ENCODE assay signal across 8 cellular contexts in the genomic region with DNA sequence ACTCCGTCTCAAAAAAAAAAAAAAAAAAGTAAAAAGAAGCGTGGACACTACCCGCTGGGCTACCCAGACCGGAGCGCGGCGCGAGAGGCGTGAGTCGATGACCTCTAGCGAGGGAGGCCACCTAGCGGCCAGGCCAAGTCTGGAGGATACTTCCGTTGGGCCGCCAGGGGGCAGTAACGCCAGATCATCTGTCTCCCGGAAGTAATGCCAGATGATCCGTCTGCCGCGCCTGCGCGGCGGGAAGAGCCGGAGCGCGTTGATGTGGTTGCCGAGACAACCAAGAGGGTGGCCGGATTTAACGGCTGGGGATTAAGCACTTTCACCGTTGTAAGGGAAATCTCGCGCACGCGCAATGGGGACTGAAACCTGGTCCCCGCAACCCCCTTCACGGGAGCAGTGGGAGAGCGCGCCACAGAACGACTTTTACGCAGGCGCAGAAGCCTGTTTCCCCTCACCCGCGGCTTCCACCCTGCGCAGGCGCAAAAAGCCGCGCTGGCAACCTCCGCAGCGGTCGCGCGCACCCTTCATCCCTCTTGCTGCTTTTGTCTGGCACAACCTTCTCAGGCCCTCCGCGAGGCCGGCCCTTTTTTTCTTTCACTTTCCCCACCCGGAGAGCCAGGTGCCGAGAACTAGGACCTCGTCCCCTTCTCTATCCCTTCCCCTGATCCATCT. TPM values are rescaled to one million over a fixed set of nuclear protein-coding genes. Genes with fewer than 3 reads are reported as not detected.
DNase-seq lines count a peak whose midpoint lies in the region; ATAC-seq and TF ChIP-seq lines count a peak whose summit lies in the region.

No MANE protein-coding gene starts in this region.

- peaks cover 33% of the 10 kb centered on the region for H3K79me2 ChIP-seq in H9 (ENCODE audit: insufficient read depth, low read length)
- H3K79me2 ChIP-seq in Loucy (ENCODE audit: insufficient read depth, low read length) = peaks cover 41% of the 10 kb centered on the region

- no peak overlapping the region for H3K56ac ChIP-seq in H9 (ENCODE audit: insufficient read length, low read depth, low read length)

- H3K36me3 Mint-ChIP-seq in H9 (ENCODE audit: insufficient read depth in 1 of 3, low read depth in 3 of 3) = peaks cover 9 to 54% (median 31%) of the 10 kb centered on the region in 3 experiments
- peaks cover 8% of the 10 kb centered on the region for H3K36me3 Mint-ChIP-seq in nephron progenitor cell (ENCODE audit: low read depth)
- H3K36me3 Mint-ChIP-seq in stimulated activated naive CD8-positive, alpha-beta T cell treated with anti-CD3 and anti-CD28 coated beads, Interleukin-15, Interleukin-2, amounts not matched to agents 100 ng/mL and 50 ng/mL, for 24 hours (ENCODE audit: low read depth) = peaks cover 32% of the 10 kb centered on the region

- H3K27ac Mint-ChIP-seq in H9 (peak overlapping the region; percentile 99 to 100 (median 100)), nephron progenitor cell (peak overlapping the region; percentile 100)
- peak overlapping the region; percentile 99 for H3K27ac Mint-ChIP-seq in stimulated activated naive CD8-positive, alpha-beta T cell treated with anti-CD3 and anti-CD28 coated beads, Interleukin-15, Interleukin-2, amounts not matched to agents 100 ng/mL and 50 ng/mL, for 24 hours

- H3K4me1 Mint-ChIP-seq in H9 (peaks cover 28 to 32% of the 10 kb centered on the region in 2 experiments), nephron progenitor cell (peaks cover 40% of the 10 kb centered on the region)
- peaks cover 60% of the 10 kb centered on the region for H3K4me1 Mint-ChIP-seq in stimulated activated naive CD8-positive, alpha-beta T cell treated with anti-CD3 and anti-CD28 coated beads, Interleukin-15, Interleukin-2, amounts not matched to agents 100 ng/mL and 50 ng/mL, for 24 hours (ENCODE audit: low read depth)

- H3K27me3 Mint-ChIP-seq in H9 (ENCODE audit: low read depth) = no peaks in the 10 kb centered on the region; the same call in 1 of the 2 replicates
- no peaks in the 10 kb centered on the region for H3K27me3 Mint-ChIP-seq in nephron progenitor cell (ENCODE audit: low read depth, poor library complexity)
- H3K27me3 Mint-ChIP-seq in stimulated activated naive CD8-positive, alpha-beta T cell treated with anti-CD3 and anti-CD28 coated beads, Interleukin-15, Interleukin-2, amounts not matched to agents 100 ng/mL and 50 ng/mL, for 24 hours = no peaks in the 10 kb centered on the region

- H4K8ac ChIP-seq in H9 (replicated peaks; ENCODE audit: insufficient read length, low read depth, low read length) = no peak overlapping the region

- no peak overlapping the region for H2BK12ac ChIP-seq in H9 (ENCODE audit: insufficient read length, low read depth, low read length)

- H3K36me3 ChIP-seq in Loucy (ENCODE audit: insufficient read depth, low read length) (no peaks in the 10 kb centered on the region), RWPE2 (ENCODE audit: low read depth) (peaks cover 15% of the 10 kb centered on the region)

- H3K23me2 ChIP-seq in H9 (ENCODE audit: insufficient read length, low read depth, low read length, poor library complexity, severe bottlenecking) = peaks cover 22% of the 10 kb centered on the region

- no CpG with 5 or more reads among the region's 57 CpGs for WGBS in H9 (ENCODE audit: extremely low coverage, insufficient read length, low lambda C conversion rate)

- H3K9me2 ChIP-seq in Loucy (replicated peaks; ENCODE audit: low read depth, low read length) = no peaks in the 10 kb centered on the region

- peak overlapping the region; percentile 79 for H2BK120ac ChIP-seq in H9 (ENCODE audit: low read depth, low read length, poor library complexity, severe bottlenecking)

- no peak overlapping the region for H4K91ac ChIP-seq in H9 (ENCODE audit: insufficient read length, low read depth, low read length)

- H3K27me3 ChIP-seq in H9 (ENCODE audit: insufficient read depth, low read length) (no peaks in the 10 kb centered on the region), Loucy (ENCODE audit: insufficient read depth, low read length, poor library complexity, severe bottlenecking) (peaks cover 4% of the 10 kb centered on the region), RWPE2 (ENCODE audit: insufficient read depth, poor library complexity, severe bottlenecking) (no peaks in the 10 kb centered on the region)

- no peaks in the 10 kb centered on the region for H3K9me3 ChIP-seq in H9 (ENCODE audit: control insufficient read depth, low read depth, low read length)
- H3K9me3 ChIP-seq in Loucy (ENCODE audit: insufficient read depth, low read depth, low read length) = no peaks in the 10 kb centered on the region
- H3K9me3 ChIP-seq in RWPE2 (ENCODE audit: severe bottlenecking) = no peaks in the 10 kb centered on the region

- no peak overlapping the region for H3K4ac ChIP-seq in H9 (ENCODE audit: low read depth, low read length)

- peak overlapping the region; percentile 78 for H3K18ac ChIP-seq in H9 (ENCODE audit: insufficient read length, low read depth, low read length)

- no peak overlapping the region for H2AK5ac ChIP-seq in H9 (ENCODE audit: insufficient read length, low read length)

- H3K4me3 Mint-ChIP-seq in H9 (peak overlapping the region; percentile 93 to 94), nephron progenitor cell (peak overlapping the region; percentile 97)
- peak overlapping the region; percentile 91 for H3K4me3 Mint-ChIP-seq in stimulated activated naive CD8-positive, alpha-beta T cell treated with anti-CD3 and anti-CD28 coated beads, Interleukin-15, Interleukin-2, amounts not matched to agents 100 ng/mL and 50 ng/mL, for 24 hours

- H3K9ac ChIP-seq in H9 (ENCODE audit: extremely low read depth, insufficient read length, low read length) = peak overlapping the region; percentile 85
- H3K9ac ChIP-seq in Loucy (ENCODE audit: low read depth, low read length, poor library complexity, severe bottlenecking) = peak overlapping the region; percentile 95

- no peak overlapping the region for H4K5ac ChIP-seq in H9 (ENCODE audit: insufficient read length, low read depth, low read length)

- no peak overlapping the region for H2BK15ac ChIP-seq in H9 (ENCODE audit: low read depth, low read length)

- TF ChIP-seq CTCF in H9 (conservative IDR thresholded peaks at IDR 0.05) = peak; percentile 100
- peak; percentile 98 for TF ChIP-seq CTCF in Loucy (conservative IDR thresholded peaks at IDR 0.05; ENCODE audit: low read length)
- TF ChIP-seq CTCF in RWPE2 (IDR thresholded peaks at IDR 0.05; ENCODE audit: poor library complexity, severe bottlenecking) = peak; percentile 99
- peak; percentile 100 for TF ChIP-seq CTCF in fibroblast of the aortic adventitia (IDR thresholded peaks at IDR 0.05; ENCODE audit: insufficient read depth, low read length)
- peak; percentile 99 for TF ChIP-seq CTCF in nephron progenitor cell (IDR thresholded peaks at IDR 0.05)

- no peak overlapping the region for H2BK20ac ChIP-seq in H9 (ENCODE audit: low read depth, low read length, poor library complexity, severe bottlenecking)

- H3K27ac ChIP-seq in H9 (ENCODE audit: insufficient read length, low read depth, low read length) (peak overlapping the region; percentile 36), RWPE2 (ENCODE audit: poor library complexity, severe bottlenecking) (peak overlapping the region; percentile 93)

- peak overlapping the region; percentile 89 for H3K14ac ChIP-seq in H9 (ENCODE audit: insufficient read depth, low read length)

- peak overlapping the region; percentile 87 for H3K4me3 ChIP-seq in Loucy (ENCODE audit: low read length, poor library complexity, severe bottlenecking)
- H3K4me3 ChIP-seq in RWPE2 (ENCODE audit: severe bottlenecking) = peak overlapping the region; percentile 78
- peak overlapping the region; percentile 92 for H3K4me3 ChIP-seq in fibroblast of the aortic adventitia (ENCODE audit: low read depth, low read length)

- DNase-seq in GF-D8 (lab: John Stamatoyannopoulos, UW) (peak; percentile 92), H9 (peak; percentile 95), RWPE2 (ENCODE audit: low spot score) (peak; percentile 96), fibroblast of the aortic adventitia (ENCODE audit: low read depth) (peak; percentile 99), nephron progenitor cell (peak; percentile 98)
- DNase-seq in activated effector memory CD4-positive, alpha-beta T cell treated with Interleukin-2 at 50 U/mL for 16 hours = peak; percentile 98

- peak overlapping the region; percentile 98 for H3K4me2 ChIP-seq in H9 (ENCODE audit: insufficient read depth, insufficient read length, low read length)
- H3K4me2 ChIP-seq in Loucy (ENCODE audit: low read depth, low read length, poor library complexity, severe bottlenecking) = peak overlapping the region; percentile 59

- peaks cover 0 to 3% of the 10 kb centered on the region in 2 experiments; a peak in 3 of 5 replicates for H3K9me3 Mint-ChIP-seq in H9
- H3K9me3 Mint-ChIP-seq in nephron progenitor cell = no peaks in the 10 kb centered on the region
- no peaks in the 10 kb centered on the region for H3K9me3 Mint-ChIP-seq in stimulated activated naive CD8-positive, alpha-beta T cell treated with anti-CD3 and anti-CD28 coated beads, Interleukin-15, Interleukin-2, amounts not matched to agents 100 ng/mL and 50 ng/mL, for 24 hours

- peak; percentile 43 for ATAC-seq in RWPE2 (ENCODE audit: low read depth)

- H3K4me1 ChIP-seq in H9 (ENCODE audit: insufficient read depth, low read length) (peaks cover 7% of the 10 kb centered on the region; the same call in 1 of the 2 replicates), Loucy (ENCODE audit: insufficient read depth, low read length, poor library complexity, severe bottlenecking) (peaks cover 25% of the 10 kb centered on the region), RWPE2 (ENCODE audit: insufficient read depth, poor library complexity, severe bottlenecking) (peaks cover 4% of the 10 kb centered on the region)

- no peak overlapping the region for H2BK5ac ChIP-seq in H9 (ENCODE audit: insufficient read length, low read length)

- no peak overlapping the region for H2AFZ ChIP-seq in H9 (ENCODE audit: low read length)
- H2AFZ ChIP-seq in Loucy (ENCODE audit: low read length) = peak overlapping the region; percentile 79

- no peak overlapping the region for H3K23ac ChIP-seq in H9 (ENCODE audit: insufficient read length, low read depth, low read length)

- no peak overlapping the region for H3T11ph ChIP-seq in H9 (ENCODE audit: low read length)

- H3K79me1 ChIP-seq in H9 (ENCODE audit: insufficient read depth, low read depth, low read length, poor library complexity, severe bottlenecking) = no peaks in the 10 kb centered on the region

- H4K20me1 ChIP-seq in H9 (ENCODE audit: control insufficient read depth, insufficient read depth, insufficient read length) (peaks cover 5% of the 10 kb centered on the region), Loucy (ENCODE audit: insufficient read depth, low read length, poor library complexity, severe bottlenecking) (peaks cover 34% of the 10 kb centered on the region)

- no peaks in the 10 kb centered on the region for H3F3A ChIP-seq in Loucy (ENCODE audit: low read depth)

RNA-seq across cellular contexts. Expression of a gene that starts 1.0 kb away (rescaled TPM):
- 321 and 342 TPM in 2 replicates for total RNA-seq in H9 (2021)
- total RNA-seq in fibroblast of the aortic adventitia (ENCODE audit: low replicate concordance) = 69.5 and 71.4 TPM in 2 replicates

RNA-seq across cellular contexts. Expression of a gene that starts 5.8 kb away (rescaled TPM):
- total RNA-seq in H9 (2021) (19.9 and 20.0 TPM in 2 replicates), fibroblast of the aortic adventitia (ENCODE audit: low replicate concordance) (8.5 and 16.0 TPM in 2 replicates)

RNA-seq across cellular contexts. Expression of a gene that starts 10.3 kb away (rescaled TPM):
- total RNA-seq in H9 (2021) (65.1 and 68.0 TPM in 2 replicates), fibroblast of the aortic adventitia (ENCODE audit: low replicate concordance) (13.9 and 41.5 TPM in 2 replicates)

RNA-seq across cellular contexts. Expression of a gene that starts 13.0 kb away (rescaled TPM):
- total RNA-seq in H9 (2021) = 22.4 and 22.8 TPM in 2 replicates
- 6.3 and 10.0 TPM in 2 replicates for total RNA-seq in fibroblast of the aortic adventitia (ENCODE audit: low replicate concordance)

RNA-seq across cellular contexts. Expression of a gene that starts 21.2 kb away (rescaled TPM):
- 158 and 159 TPM in 2 replicates for total RNA-seq in H9 (2021)
- total RNA-seq in fibroblast of the aortic adventitia (ENCODE audit: low replicate concordance) = 60.6 and 73.8 TPM in 2 replicates

Comparison
In these comparisons a context has a peak if more than half of its experiments do, and no peak if none do; other contexts are left out.
1. Peak in every context shown above with its lines: DNase-seq, ATAC-seq, H3K4me3 ChIP-seq and H3K27ac ChIP-seq.